In genomic region chr2:158359846-158360245, GRCh38 we compare ENCODE assay signal across 14 cellular contexts.
A peak's percentile ranks its signal among the peaks of the same experiment; 100 is the strongest.
DNase-seq lines count a peak whose midpoint lies in the region; ATAC-seq and TF ChIP-seq lines count a peak whose summit lies in the region.
"Had no signal": no experiment of that assay in that cellular context is flagged by ENCODE, and none has a peak within 500 bp of the region (broad histone marks: within the 10 kb centered on the region; RNA-seq: fewer than 3 reads in every experiment).

No MANE protein-coding gene starts in this region.

- peaks cover 0 to 8% of the 10 kb centered on the region in 2 donors for H3K4me1 ChIP-seq in neuronal stem cell (ENCODE audit: control insufficient read depth in 2 of 2, insufficient read depth in 1 of 2, low read depth in 1 of 2, low read length in 2 of 2)
- no peaks in the 10 kb centered on the region for H3K4me1 ChIP-seq in upper lobe of left lung
- H3K4me1 ChIP-seq: uterus had no signal

- no peak overlapping the region for H3K18ac ChIP-seq in neuronal stem cell (ENCODE audit: low read length)

- H3K4me1 Mint-ChIP-seq in activated CD4-positive, alpha-beta T cell treated with anti-CD3 and anti-CD28 coated beads, Interleukin-2, amount 10 ng/mL, durations not matched to agents 7 days and 5 days, result no peaks in the 10 kb centered on the region
- H3K4me1 Mint-ChIP-seq: central memory CD8-positive, alpha-beta T cell; nephron had no signal

- no peak overlapping the region for H3K4me3 ChIP-seq in neuronal stem cell (ENCODE audit: low read length in 2 of 2)
- H3K4me3 ChIP-seq in upper lobe of left lung, result no peak overlapping the region
- H3K4me3 ChIP-seq: uterus had no signal

- H3K9ac ChIP-seq in neuronal stem cell (ENCODE audit: low read depth, low read length, poor library complexity), result no peak overlapping the region

- peak; percentile 9 for DNase-seq in activated CD4-positive, alpha-beta T cell treated with anti-CD3 and anti-CD28 coated beads for 48 hours
- DNase-seq in activated CD4-positive, alpha-beta T cell treated with anti-CD3 and anti-CD28 coated beads, Interleukin-2, amount 10 ng/mL, durations not matched to agents 7 days and 5 days, result no peak
- peak; percentile 50 for DNase-seq in HT1080 (ENCODE audit: low read depth)
- DNase-seq in activated T-helper 9 cell treated with anti-CD3 and anti-CD28 coated beads, Interleukin-2, amount 50 U/mL, for 16 hours (ENCODE audit: low read depth), result peak; percentile 0
- peak; percentile 1 for DNase-seq in neuronal stem cell (ENCODE audit: low spot score)
- DNase-seq in cerebellum (ENCODE audit: low spot score), result no peak
- DNase-seq in upper lobe of left lung, result no peak
- DNase-seq: activated CD8-positive, alpha-beta memory T cell treated with anti-CD3 and anti-CD28 coated beads, Interleukin-2, amount 50 U/mL, for 4 hours; NCI-H146; SIG-M5; uterus had no signal

- H3K79me1 ChIP-seq in neuronal stem cell (ENCODE audit: low read depth, low read length), result no peaks in the 10 kb centered on the region

- H3K9me3 ChIP-seq in neuronal stem cell (replicated peaks in 1 of 2; ENCODE audit: control insufficient read depth in 2 of 2, insufficient read depth in 1 of 2, low read depth in 1 of 2, low read length in 2 of 2) (no peaks in the 10 kb centered on the region), upper lobe of left lung (peaks cover 0 to 5% (median 0%) of the 10 kb centered on the region in 4 donors)

- H2BK15ac ChIP-seq in neuronal stem cell (ENCODE audit: low read length), result no peak overlapping the region

- H3K27ac ChIP-seq in neuronal stem cell (replicated peaks; ENCODE audit: low read length) (no peak overlapping the region), upper lobe of left lung (no peak overlapping the region)
- H3K27ac ChIP-seq: uterus had no signal

- CTCF ChIA-PET in activated CD4-positive, alpha-beta T cell treated with anti-CD3 and anti-CD28 coated beads, Interleukin-2, amount 10 ng/mL, durations not matched to agents 7 days and 5 days (lab: Charles Lee), result no interaction called here

- ATAC-seq in upper lobe of left lung (ENCODE audit: low FRiP score in 2 of 2), result no peak
- ATAC-seq in HG03342 (IDR thresholded peaks at IDR 0.05; ENCODE audit: unreplicated experiment), result no peak

- H3K36me3 ChIP-seq in neuronal stem cell (replicated peaks in 1 of 2; ENCODE audit: control insufficient read depth in 2 of 2, insufficient read depth in 2 of 2, low read length in 2 of 2), result no peaks in the 10 kb centered on the region
- H3K36me3 ChIP-seq in upper lobe of left lung, result no peaks in the 10 kb centered on the region
- H3K36me3 ChIP-seq: uterus had no signal

- H3K4ac ChIP-seq in neuronal stem cell (ENCODE audit: low read length), result no peak overlapping the region

- no peak for TF ChIP-seq POLR2A in upper lobe of left lung (IDR thresholded peaks at IDR 0.05)

- no peak for TF ChIP-seq CTCF in upper lobe of left lung (IDR thresholded peaks at IDR 0.05)

- no peak overlapping the region for H2BK120ac ChIP-seq in neuronal stem cell (ENCODE audit: low read depth, low read length)

- peaks cover 5% of the 10 kb centered on the region for H3K27me3 Mint-ChIP-seq in activated CD4-positive, alpha-beta T cell treated with anti-CD3 and anti-CD28 coated beads, Interleukin-2, amount 10 ng/mL, durations not matched to agents 7 days and 5 days

- peaks cover 3% of the 10 kb centered on the region for H3K9me3 Mint-ChIP-seq in activated CD4-positive, alpha-beta T cell treated with anti-CD3 and anti-CD28 coated beads, Interleukin-2, amount 10 ng/mL, durations not matched to agents 7 days and 5 days
- H3K9me3 Mint-ChIP-seq: central memory CD8-positive, alpha-beta T cell had no signal

- no peak overlapping the region for H2BK12ac ChIP-seq in neuronal stem cell (ENCODE audit: low read length)

- H2BK5ac ChIP-seq in neuronal stem cell (ENCODE audit: low read length), result no peak overlapping the region

- no peak overlapping the region for H3K23ac ChIP-seq in neuronal stem cell (ENCODE audit: low read depth, low read length, poor library complexity)

- no peak overlapping the region for H3K4me3 Mint-ChIP-seq in activated CD4-positive, alpha-beta T cell treated with anti-CD3 and anti-CD28 coated beads, Interleukin-2, amount 10 ng/mL, durations not matched to agents 7 days and 5 days
- H3K4me3 Mint-ChIP-seq: central memory CD8-positive, alpha-beta T cell; nephron had no signal

- no peak overlapping the region for H3K4me2 ChIP-seq in neuronal stem cell (ENCODE audit: insufficient read depth, low read length, poor library complexity, severe bottlenecking)

- H3K27ac Mint-ChIP-seq in activated CD4-positive, alpha-beta T cell treated with anti-CD3 and anti-CD28 coated beads, Interleukin-2, amount 10 ng/mL, durations not matched to agents 7 days and 5 days, result no peak overlapping the region
- H3K27ac Mint-ChIP-seq: nephron had no signal

- H3K36me3 Mint-ChIP-seq in activated CD4-positive, alpha-beta T cell treated with anti-CD3 and anti-CD28 coated beads, Interleukin-2, amount 10 ng/mL, durations not matched to agents 7 days and 5 days (ENCODE audit: low read depth), result no peaks in the 10 kb centered on the region

- TF ChIP-seq EP300 in upper lobe of left lung (IDR thresholded peaks at IDR 0.05), result no peak

- H2AK5ac ChIP-seq in neuronal stem cell (ENCODE audit: low read depth, low read length), result no peak overlapping the region

- WGBS in neuronal stem cell (ENCODE audit: extremely low coverage in 2 of 2, insufficient read length in 2 of 2, insufficient replicate concordance in 1 of 2), 2 donors, result no CpG with 5 or more reads among the region's 4 CpGs
- 72 to 86% methylated on average over 1 to 4 of the region's 4 CpGs for WGBS in upper lobe of left lung, 2 donors

- POLR2A ChIA-PET in activated CD4-positive, alpha-beta T cell treated with anti-CD3 and anti-CD28 coated beads, Interleukin-2, amount 10 ng/mL, durations not matched to agents 7 days and 5 days (lab: Charles Lee), result no interaction called here

- H3K27me3 ChIP-seq in neuronal stem cell (ENCODE audit: control insufficient read depth in 3 of 3, insufficient read depth in 3 of 3, low read depth in 1 of 3, low read length in 3 of 3) (no peaks in the 10 kb centered on the region), upper lobe of left lung (no peaks in the 10 kb centered on the region)
- H3K27me3 ChIP-seq: uterus had no signal

- H2AFZ ChIP-seq in neuronal stem cell (ENCODE audit: low read length), result peak overlapping the region; percentile 56

- H3K14ac ChIP-seq in neuronal stem cell (ENCODE audit: low read length), result no peak overlapping the region

- no peak overlapping the region for H4K91ac ChIP-seq in neuronal stem cell (ENCODE audit: low read depth, low read length, poor library complexity)

- H4K8ac ChIP-seq in neuronal stem cell (ENCODE audit: low read depth, low read length), result no peak overlapping the region

Comparison
In these comparisons a context has a peak if more than half of its experiments do, and no peak if none do; other contexts are left out.
1. DNase-seq: peak in activated CD4-positive, alpha-beta T cell treated with anti-CD3 and anti-CD28 coated beads for 48 hours (single experiment), HT1080 (single experiment), activated T-helper 9 cell treated with anti-CD3 and anti-CD28 coated beads, Interleukin-2, amount 50 U/mL, for 16 hours (single experiment) and neuronal stem cell (single experiment); none in activated CD4-positive, alpha-beta T cell treated with anti-CD3 and anti-CD28 coated beads, Interleukin-2, amount 10 ng/mL, durations not matched to agents 7 days and 5 days (single experiment), cerebellum (single experiment) and upper lobe of left lung (0 of 2).